23 cellular contexts compared by ENCODE assay signal in genomic region chr15:27826411-27826810, GRCh38.
"Had no signal": no experiment of that assay in that cellular context is flagged by ENCODE, and none has a peak within 500 bp of the region (broad histone marks: within the 10 kb centered on the region; RNA-seq: fewer than 3 reads in every experiment).

No MANE protein-coding gene starts in this region.

- H3K36me3 Mint-ChIP-seq: activated naive CD4-positive, alpha-beta T cell treated with anti-CD3 and anti-CD28 coated beads, Interleukin-2, amount 50 U/mL, for 24 hours; stimulated activated memory B cell treated with anti-CD40 and anti-IgM and Interleukin-4, amounts not matched to agents 10 μg/mL and 1 μg/mL and 100 μg/mL, for 72 hours had no signal

- H3K27ac Mint-ChIP-seq: activated naive CD4-positive, alpha-beta T cell treated with anti-CD3 and anti-CD28 coated beads, Interleukin-2, amount 50 U/mL, for 24 hours; stimulated activated memory B cell treated with anti-CD40 and anti-IgM and Interleukin-4, amounts not matched to agents 10 μg/mL and 1 μg/mL and 100 μg/mL, for 72 hours; T-helper 1 cell treated with Interleukin-12 subunit alpha and Interleukin-12 subunit beta and Interleukin-4 antibody, amounts not matched to agents 30 μg/mL and 1 μg/mL, for 36 hours had no signal

- H3K4me3 ChIP-seq: adrenal gland, body of pancreas, left lung, right lobe of liver, thoracic aorta, upper lobe of right lung had no signal

- ATAC-seq: body of pancreas; left lung; right lobe of liver; stimulated activated memory B cell treated with anti-CD40 and anti-IgM and Interleukin-4, amounts not matched to agents 10 μg/mL and 1 μg/mL and 100 μg/mL, for 72 hours; upper lobe of right lung had no signal

- H3K27me3 ChIP-seq: adrenal gland, body of pancreas, dorsolateral prefrontal cortex, left lung, right lobe of liver, upper lobe of right lung had no signal

- H3K27me3 Mint-ChIP-seq: activated naive CD4-positive, alpha-beta T cell treated with anti-CD3 and anti-CD28 coated beads, Interleukin-2, amount 50 U/mL, for 24 hours; stimulated activated memory B cell treated with anti-CD40 and anti-IgM and Interleukin-4, amounts not matched to agents 10 μg/mL and 1 μg/mL and 100 μg/mL, for 72 hours had no signal

- FAIRE-seq: colon, frontal cortex, small intestine had no signal

- DNase-seq: activated CD4-positive, alpha-beta T cell treated with anti-CD3 and anti-CD28 coated beads for 1 hour; activated CD8-positive, alpha-beta memory T cell treated with anti-CD3 and anti-CD28 coated beads for 24 hours; activated CD8-positive, alpha-beta memory T cell treated with anti-CD3 and anti-CD28 coated beads, Interleukin-2, amount 50 U/mL, for 48 hours; activated gamma-delta T cell; activated T-cell treated with anti-CD3 and anti-CD28 coated beads, Interleukin-2, amount 50 U/mL, for 48 hours; adrenal gland; body of pancreas; caudate nucleus; left lung; mammary epithelial cell; right lobe of liver; small intestine; stimulated activated CD4-positive, alpha-beta T cell treated with anti-CD3 and anti-CD28 coated beads, Interleukin-4, amount 100 ng/mL, for 4 hours; upper lobe of right lung had no signal

- H3K9me3 ChIP-seq: adrenal gland, body of pancreas, left lung, right lobe of liver, thoracic aorta, upper lobe of right lung had no signal

- H3K27ac ChIP-seq: adrenal gland, body of pancreas, left lung, right lobe of liver, thoracic aorta, upper lobe of right lung, VCaP had no signal

- H3K4me1 ChIP-seq: adrenal gland, body of pancreas, left lung, right lobe of liver, upper lobe of right lung had no signal

- H3K36me3 ChIP-seq: adrenal gland, left lung, right lobe of liver, thoracic aorta, upper lobe of right lung had no signal

- H3K9me3 Mint-ChIP-seq: activated naive CD4-positive, alpha-beta T cell treated with anti-CD3 and anti-CD28 coated beads, Interleukin-2, amount 50 U/mL, for 24 hours; neural crest cell had no signal

- H3K4me3 Mint-ChIP-seq: activated naive CD4-positive, alpha-beta T cell treated with anti-CD3 and anti-CD28 coated beads, Interleukin-2, amount 50 U/mL, for 24 hours; neural crest cell; stimulated activated memory B cell treated with anti-CD40 and anti-IgM and Interleukin-4, amounts not matched to agents 10 μg/mL and 1 μg/mL and 100 μg/mL, for 72 hours; T-helper 1 cell treated with Interleukin-12 subunit alpha and Interleukin-12 subunit beta and Interleukin-4 antibody, amounts not matched to agents 30 μg/mL and 1 μg/mL, for 36 hours had no signal

- H3K4me1 Mint-ChIP-seq: activated naive CD4-positive, alpha-beta T cell treated with anti-CD3 and anti-CD28 coated beads, Interleukin-2, amount 50 U/mL, for 24 hours; neural crest cell; stimulated activated memory B cell treated with anti-CD40 and anti-IgM and Interleukin-4, amounts not matched to agents 10 μg/mL and 1 μg/mL and 100 μg/mL, for 72 hours had no signal
